Comparison of ENCODE assay signal across 9 cellular contexts in genomic region chr4:138897818-138898226, GRCh38.
DNase-seq lines count a peak whose midpoint lies in the region; ATAC-seq, FAIRE-seq and TF ChIP-seq lines count a peak whose summit lies in the region.
"Had no signal": no experiment of that assay in that cellular context is flagged by ENCODE, and none has a peak within 500 bp of the region (broad histone marks: within the 10 kb centered on the region; RNA-seq: fewer than 3 reads in every experiment).

No MANE protein-coding gene starts in this region.

- H3K4me3 ChIP-seq in A549: no peak overlapping the region

- no peaks in the 10 kb centered on the region for H3K27me3 Mint-ChIP-seq in mesothelial cell of epicardium (ENCODE audit: low read depth)
- no peaks in the 10 kb centered on the region for H3K27me3 Mint-ChIP-seq in endothelial cell (ENCODE audit: unreplicated experiment)

- H3K4me3 Mint-ChIP-seq in mesothelial cell of epicardium: no peak overlapping the region
- no peak overlapping the region for H3K4me3 Mint-ChIP-seq in endothelial cell (ENCODE audit: unreplicated experiment)
- H3K4me3 Mint-ChIP-seq: brain had no signal

- H3K4me2 ChIP-seq in A549: peak overlapping the region; percentile 51

- no peak for TF ChIP-seq EP300 in A549 (IDR thresholded peaks at IDR 0.05)

- WGBS in A549 (ENCODE audit: missing lambda C conversion rate): 5% methylated on average over 2 of the region's 2 CpGs

- CTCF ChIA-PET in A549 (lab: Yijun Ruan, JAX) (interaction anchor here (0.9 to 1.3 kb wide), 2 partner anchors 11 to 27 kb away, joined by 3 to 5 read pairs; no protein-coding TSS in a partner anchor), GM10248 (lab: Yijun Ruan, JAX) (no interaction called here)

- ATAC-seq in A549 (peak; percentile 78 to 82), GM18868 (IDR thresholded peaks at IDR 0.05; ENCODE audit: unreplicated experiment) (peak; percentile 53), foreskin keratinocyte (peak; percentile 80), GM18517 (IDR thresholded peaks at IDR 0.05; ENCODE audit: unreplicated experiment) (no peak)

- no peaks in the 10 kb centered on the region for H3K9me3 Mint-ChIP-seq in mesothelial cell of epicardium
- no peaks in the 10 kb centered on the region for H3K9me3 Mint-ChIP-seq in endothelial cell (ENCODE audit: unreplicated experiment)
- H3K9me3 Mint-ChIP-seq: brain had no signal

- H3K36me3 Mint-ChIP-seq in mesothelial cell of epicardium (no peaks in the 10 kb centered on the region), endothelial cell (ENCODE audit: low read depth, unreplicated experiment) (no peaks in the 10 kb centered on the region)
- H3K36me3 Mint-ChIP-seq: brain had no signal

- no peak for TF ChIP-seq POLR2A in A549 (IDR thresholded peaks at IDR 0.05; ENCODE audit: low read length)

- H3K4me1 ChIP-seq in A549 (peaks cover 10% of the 10 kb centered on the region), foreskin keratinocyte (peaks cover 32% of the 10 kb centered on the region)

- no peak overlapping the region for H3K27ac ChIP-seq in A549
- H3K27ac ChIP-seq in foreskin keratinocyte: peak overlapping the region; percentile 25

- TF ChIP-seq RAD21 in A549 (conservative IDR thresholded peaks at IDR 0.05 in 1 of 2, IDR thresholded peaks at IDR 0.05 in 1 of 2): no peak

- no peaks in the 10 kb centered on the region for H3K27me3 ChIP-seq in foreskin keratinocyte

- H3K27ac Mint-ChIP-seq in mesothelial cell of epicardium: no peak overlapping the region
- no peak overlapping the region for H3K27ac Mint-ChIP-seq in endothelial cell (ENCODE audit: unreplicated experiment)

- no peak for FAIRE-seq in A549 (lab: Jason Lieb, UNC)

- peaks cover 17% of the 10 kb centered on the region for H3K4me1 Mint-ChIP-seq in mesothelial cell of epicardium
- H3K4me1 Mint-ChIP-seq in endothelial cell (ENCODE audit: unreplicated experiment): no peaks in the 10 kb centered on the region

- DNase-seq in A549 (ENCODE audit: low read depth in 1 of 2, low spot score in 1 of 2) (peak in 1 of 2 experiments; percentile 53), OCI-M1 (lab: John Stamatoyannopoulos, UW) (peak; percentile 33), foreskin keratinocyte (peak in 1 of 2 donors; percentile 75), mesothelial cell of epicardium (ENCODE audit: low spot score in 2 of 2, unreplicated experiment in 2 of 2) (no peak), endothelial cell (ENCODE audit: low spot score) (no peak), GM10248 (ENCODE audit: extremely low spot score) (no peak)

- TF ChIP-seq CTCF in A549 (IDR thresholded peaks at IDR 0.05) (no peak), foreskin keratinocyte (conservative IDR thresholded peaks at IDR 0.05) (no peak), mesothelial cell of epicardium (IDR thresholded peaks at IDR 0.05; ENCODE audit: unreplicated experiment) (no peak), endothelial cell (IDR thresholded peaks at IDR 0.05; ENCODE audit: unreplicated experiment) (no peak), GM10248 (IDR thresholded peaks at IDR 0.05; ENCODE audit: control extremely low read depth, extremely low read depth, low read depth, missing control alignments) (no peak)

- POLR2A ChIA-PET in A549 (lab: Yijun Ruan, JAX): interaction anchor here (0.6 to 1.0 kb wide), 2 partner anchors 15 to 117 kb away, joined by 3 to 5 read pairs; partner anchors contain the start of gene NOCT
- POLR2A ChIA-PET in GM10248 (lab: Yijun Ruan, JAX): no interaction called here

- H3K9me3 ChIP-seq in A549: no peaks in the 10 kb centered on the region

TF ChIP-seq in A549, 52 proteins besides CTCF, POLR2A, EP300 and RAD21:
- TF ChIP-seq GATA3 (IDR thresholded peaks at IDR 0.05; ENCODE audit: borderline replicate concordance) (peak; percentile 48; the same call in 1 of the 2 replicates), HOXB5 (CRISPR knock-in tag; IDR thresholded peaks at IDR 0.05) (no peak), FOSL2 (IDR thresholded peaks at IDR 0.05) (no peak), FOSL2 (CRISPR knock-in tag; IDR thresholded peaks at IDR 0.05) (peak; percentile 9; the same call in 1 of the 2 replicates)
TF ChIP-seq in A549: peak in this region for 2.
